ENCODE assay signal across 14 cellular contexts in genomic region chr5:38796000-38796738, GRCh38. TPM values are rescaled to one million over a fixed set of nuclear protein-coding genes. Genes with fewer than 3 reads are reported as not detected.
DNase-seq lines count a peak whose midpoint lies in the region; ATAC-seq and TF ChIP-seq lines count a peak whose summit lies in the region.
"Had no signal": no experiment of that assay in that cellular context is flagged by ENCODE, and none has a peak within 500 bp of the region (broad histone marks: within the 10 kb centered on the region; RNA-seq: fewer than 3 reads in every experiment).

No MANE protein-coding gene starts in this region.

- H3K18ac ChIP-seq in trophoblast cell (ENCODE audit: low read length), result no peak overlapping the region

- H3K14ac ChIP-seq in trophoblast cell (ENCODE audit: low read length), result no peak overlapping the region

- no peak overlapping the region for H2BK5ac ChIP-seq in trophoblast cell (ENCODE audit: low read depth, low read length, poor library complexity)

- TF ChIP-seq POLR2A in body of pancreas (IDR thresholded peaks at IDR 0.05) (no peak), spleen (IDR thresholded peaks at IDR 0.05) (no peak)

- peak; percentile 62 for ATAC-seq in body of pancreas
- ATAC-seq in GM18858 (IDR thresholded peaks at IDR 0.05; ENCODE audit: unreplicated experiment), result no peak
- ATAC-seq: activated CD4-positive, alpha-beta T cell treated with anti-CD3 and anti-CD28 coated beads for 36 hours had no signal

- H3K4ac ChIP-seq in trophoblast cell (ENCODE audit: low read depth, low read length), result no peak overlapping the region

- H2AK5ac ChIP-seq in trophoblast cell (ENCODE audit: low read length), result no peak overlapping the region

- H3K9me3 ChIP-seq in body of pancreas (no peaks in the 10 kb centered on the region), spleen (no peaks in the 10 kb centered on the region), trophoblast cell (ENCODE audit: insufficient read depth, low read depth, low read length) (peaks cover 2% of the 10 kb centered on the region)

- no peaks in the 10 kb centered on the region for H3K4me1 ChIP-seq in body of pancreas
- peaks cover 0 to 20% (median 0%) of the 10 kb centered on the region in 6 donors for H3K4me1 ChIP-seq in spleen
- no peaks in the 10 kb centered on the region for H3K4me1 ChIP-seq in trophoblast cell (ENCODE audit: control insufficient read depth in 1 of 2, insufficient read depth in 2 of 2, low read length in 2 of 2)

- H2BK12ac ChIP-seq in trophoblast cell (ENCODE audit: low read length), result no peak overlapping the region

- H4K12ac ChIP-seq in trophoblast cell (ENCODE audit: low read depth, low read length), result no peak overlapping the region

- no peak overlapping the region for H3K23ac ChIP-seq in trophoblast cell (ENCODE audit: low read length)

- no peak overlapping the region for H4K91ac ChIP-seq in trophoblast cell (ENCODE audit: low read depth, low read length)

- peak; percentile 39 for DNase-seq in EL
- DNase-seq in body of pancreas, result peak in 3 of 4 donors; percentile 34 to 40 (median 35)
- peak; percentile 49 for DNase-seq in iris pigment epithelial cell (ENCODE audit: low read depth)
- no peak for DNase-seq in spleen
- DNase-seq in SKM-1 treated with dmso at 0.1 percent for 144 hours (lab: John Stamatoyannopoulos, UW; ENCODE audit: unreplicated experiment), result no peak
- no peak for DNase-seq in inferior parietal cortex (ENCODE audit: extremely low spot score)
- DNase-seq in trophoblast cell, result no peak
- DNase-seq: activated CD4-positive, alpha-beta T cell treated with anti-CD3 and anti-CD28 coated beads for 36 hours; naive B cell; NCI-H2081; SW 1271 had no signal

- no peaks in the 10 kb centered on the region for H3K79me2 ChIP-seq in trophoblast cell (ENCODE audit: control insufficient read depth, insufficient read depth, low read length, poor library complexity)

- H3K9ac ChIP-seq in trophoblast cell (ENCODE audit: low read length), result no peak overlapping the region
- H3K9ac ChIP-seq: KMS-11 had no signal

- H2AFZ ChIP-seq in trophoblast cell (ENCODE audit: insufficient read depth, low read length, poor library complexity), result no peak overlapping the region

- H3K27ac ChIP-seq in body of pancreas (peak overlapping the region in 1 of 4 donors; percentile 6), spleen (peak overlapping the region in 7 of 8 donors; percentile 4 to 63 (median 46)), trophoblast cell (ENCODE audit: low read depth, low read length) (no peak overlapping the region)
- H3K27ac ChIP-seq: cardiac muscle cell, KMS-11 had no signal

- H3K27me3 ChIP-seq in body of pancreas (no peaks in the 10 kb centered on the region), spleen (replicated peaks in 1 of 7) (peaks cover 0 to 4% (median 0%) of the 10 kb centered on the region in 7 donors), trophoblast cell (ENCODE audit: insufficient read depth, low read length) (no peaks in the 10 kb centered on the region)
- H3K27me3 ChIP-seq: cardiac muscle cell had no signal

- no peak overlapping the region for H3K4me2 ChIP-seq in trophoblast cell (ENCODE audit: low read length)
- H3K4me2 ChIP-seq: KMS-11 had no signal

- no peaks in the 10 kb centered on the region for H3K79me1 ChIP-seq in trophoblast cell (ENCODE audit: low read length)

- H2BK120ac ChIP-seq in trophoblast cell (ENCODE audit: insufficient read depth, low read length, poor library complexity), result no peak overlapping the region

- no peak overlapping the region for H4K8ac ChIP-seq in trophoblast cell (ENCODE audit: low read depth, low read length)

- TF ChIP-seq CTCF in body of pancreas (IDR thresholded peaks at IDR 0.05) (no peak), spleen (IDR thresholded peaks at IDR 0.05 in 8 of 11, conservative IDR thresholded peaks at IDR 0.05 in 3 of 11) (no peak)

- 68 to 74% methylated on average over 6 of the region's 6 CpGs for WGBS in body of pancreas, 2 donors
- WGBS in spleen, 5 donors, result 56 to 78% (median 67%) methylated on average over 6 of the region's 6 CpGs
- WGBS in trophoblast cell (ENCODE audit: extremely low coverage, insufficient coverage, insufficient read length), result no CpG with 5 or more reads among the region's 6 CpGs

- H3K36me3 ChIP-seq in body of pancreas (replicated peaks in 1 of 2; ENCODE audit: insufficient read depth in 1 of 2, low read depth in 2 of 2) (no peaks in the 10 kb centered on the region), spleen (no peaks in the 10 kb centered on the region), trophoblast cell (ENCODE audit: control insufficient read depth in 1 of 2, insufficient read depth in 2 of 2, low read length in 2 of 2) (no peaks in the 10 kb centered on the region)
- H3K36me3 ChIP-seq: cardiac muscle cell had no signal

- H3K4me3 ChIP-seq in body of pancreas (no peak overlapping the region), spleen (no peak overlapping the region), trophoblast cell (ENCODE audit: low read depth, low read length) (no peak overlapping the region)
- H3K4me3 ChIP-seq: cardiac muscle cell had no signal

- intact Hi-C loops in body of pancreas (cut with DNase I), result no loop called here
- intact Hi-C loops in spleen (cut with DNase I; ENCODE audit: low total_unique reads), result no loop called here

RNA-seq across cellular contexts. Expression of gene OSMR, which starts 49.6 kb away (rescaled TPM):
- total RNA-seq in body of pancreas (10 to 100 TPM; 11.7 to 22.4 TPM), spleen (10 to 100 TPM; 60.5 to 74.6 (median 69.5) TPM)
- polyA plus RNA-seq in spleen, result 1 to 10 TPM; 2.5 to 6.6 (median 4.5) TPM
- polyA plus RNA-seq in trophoblast cell (2013), result 40.4 and 46.3 TPM in 2 replicates
- total RNA-seq: cardiac muscle cell had no signal

Comparison
In these comparisons a context has a peak if more than half of its experiments do, and no peak if none do; other contexts are left out.
1. DNase-seq: peak in EL (single experiment), body of pancreas (3 of 4) and iris pigment epithelial cell (single experiment); none in spleen (single experiment), SKM-1 treated with dmso at 0.1 percent for 144 hours (single experiment), inferior parietal cortex (single experiment) and trophoblast cell (0 of 2).